Comparison of ENCODE assay signal across 20 cellular contexts in genomic region chr11:46874586-46874985, GRCh38.
"Had no signal": no experiment of that assay in that cellular context is flagged by ENCODE, and none has a peak within 500 bp of the region (broad histone marks: within the 10 kb centered on the region; RNA-seq: fewer than 3 reads in every experiment).

No MANE protein-coding gene starts in this region.

- ATAC-seq: SK-N-SH treated with all-trans-retinoic acid at 6 μM for 48 hours had no signal

- H3K4me3 ChIP-seq: SJCRH30 had no signal

- H3K4me1 ChIP-seq: SJCRH30 had no signal

- H3K9me3 ChIP-seq: SJCRH30 had no signal

- H3K27me3 ChIP-seq: SJCRH30 had no signal

- DNase-seq: KBM-7, MV-4-11, NCI-H1048, NCI-H1105, NCI-H1417, NCI-H146, NCI-H1694 treated with DMSO at 0.1 percent for 48 hours, NCI-H1930, NCI-H2081, NCI-H2171, NCI-H226, NCI-H446, NCI-H510A, NCI-H524 treated with DMSO at 0.1 percent for 48 hours, NCI-H69, NCI-H774, SHP77 treated with DMSO at 0.1 percent for 48 hours, SJCRH30 had no signal

- H3K27ac ChIP-seq: RWPE1, SJCRH30 had no signal
